In the genomic region with DNA sequence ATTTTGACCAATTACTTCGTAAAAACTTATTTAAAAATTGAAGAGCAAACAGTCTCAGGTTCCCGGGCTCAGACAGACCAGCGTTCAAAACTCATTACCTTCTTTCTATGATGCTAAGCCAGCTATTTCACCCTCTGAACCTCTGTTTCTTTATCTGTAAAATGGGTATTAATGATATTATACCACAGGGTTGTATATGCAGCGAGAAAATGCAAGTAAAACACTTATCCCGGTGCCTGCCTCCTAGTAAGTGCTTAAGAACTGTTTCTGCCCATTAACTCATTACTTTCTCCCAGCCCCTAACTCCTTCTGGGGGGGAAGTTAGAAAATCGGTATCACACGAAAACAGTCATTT, we compare ENCODE assay signal across 9 cellular contexts. TPM values are rescaled to one million over a fixed set of nuclear protein-coding genes. Genes with fewer than 3 reads are reported as not detected.
DNase-seq lines count a peak whose midpoint lies in the region; ATAC-seq and TF ChIP-seq lines count a peak whose summit lies in the region.
"Had no signal": no experiment of that assay in that cellular context is flagged by ENCODE, and none has a peak within 500 bp of the region (broad histone marks: within the 10 kb centered on the region; RNA-seq: fewer than 3 reads in every experiment).

No MANE protein-coding gene starts in this region.

- no peak for ATAC-seq in esophagus mucosa

- TF ChIP-seq POLR2A in sigmoid colon (IDR thresholded peaks at IDR 0.05), result no peak

- H3K79me2 ChIP-seq in SU-DHL-6 (ENCODE audit: insufficient read depth, low read length) (peaks cover 3% of the 10 kb centered on the region; the same call in 1 of the 2 replicates), fibroblast of lung (ENCODE audit: control insufficient read depth, insufficient read depth, low read length) (peaks cover 41% of the 10 kb centered on the region)

- H3K4me3 ChIP-seq in GM12865 (ENCODE audit: low read depth, low read length), result peak overlapping the region; percentile 85
- peak overlapping the region; percentile 67 for H3K4me3 ChIP-seq in SU-DHL-6 (ENCODE audit: insufficient read depth, low read length, poor library complexity, severe bottlenecking)
- H3K4me3 ChIP-seq in fibroblast of lung (replicated peaks in 1 of 4; ENCODE audit: control extremely low read depth in 1 of 4, insufficient read depth in 1 of 4, low read depth in 3 of 4, low read length in 4 of 4), result peak overlapping the region; percentile 5 to 91 (median 35)
- peak overlapping the region; percentile 75 to 99 (median 96) for H3K4me3 ChIP-seq in sigmoid colon

- intact Hi-C loops in sigmoid colon (cut with DNase I), result loop anchor here (2.0 to 10.0 kb wide), 4 partner anchors 20 to 790 kb away; a partner anchor contains a TSS

- H2AFZ ChIP-seq in SU-DHL-6 (ENCODE audit: low read depth, low read length, severe bottlenecking) (peak overlapping the region; percentile 98), fibroblast of lung (ENCODE audit: low read length) (peak overlapping the region; percentile 27)

- no peak overlapping the region for H3K27ac ChIP-seq in SU-DHL-6 (ENCODE audit: low read depth, low read length)
- no peak overlapping the region for H3K27ac ChIP-seq in fibroblast of lung (ENCODE audit: insufficient read depth, low read length)
- H3K27ac ChIP-seq in sigmoid colon, result peak overlapping the region; percentile 81 to 90 (median 87)

- TF ChIP-seq CTCF in GM12865 (IDR thresholded peaks at IDR 0.05; ENCODE audit: insufficient read depth, low read depth, low read length, missing control alignments), result no peak
- no peak for TF ChIP-seq CTCF in SU-DHL-6 (IDR thresholded peaks at IDR 0.05; ENCODE audit: insufficient read depth, low read length, poor library complexity, severe bottlenecking)
- no peak for TF ChIP-seq CTCF in fibroblast of lung (conservative IDR thresholded peaks at IDR 0.05 in 1 of 2, IDR thresholded peaks at IDR 0.05 in 1 of 2; ENCODE audit: low read depth in 1 of 2, low read length in 2 of 2)
- no peak for TF ChIP-seq CTCF in sigmoid colon (IDR thresholded peaks at IDR 0.05)

- no peaks in the 10 kb centered on the region for H3K27me3 ChIP-seq in SU-DHL-6 (ENCODE audit: low read length)
- H3K27me3 ChIP-seq in fibroblast of lung (ENCODE audit: control insufficient read depth, insufficient read depth, low read length), result no peaks in the 10 kb centered on the region
- H3K27me3 ChIP-seq in sigmoid colon, result peaks cover 0 to 4% (median 0%) of the 10 kb centered on the region in 3 donors

- no peaks in the 10 kb centered on the region for H3K9me2 ChIP-seq in SU-DHL-6 (replicated peaks; ENCODE audit: insufficient read depth, low read length)

- 0 out of 2 replicates have a peak, but pooled peaks cover 6% of the 10 kb centered on the region for H3F3A ChIP-seq in SU-DHL-6 (ENCODE audit: insufficient read depth)

- H4K20me1 ChIP-seq in SU-DHL-6 (ENCODE audit: low read depth, low read length), result no peaks in the 10 kb centered on the region
- H4K20me1 ChIP-seq in fibroblast of lung (ENCODE audit: control insufficient read depth, extremely low read depth, insufficient read depth, low read length), result no peaks in the 10 kb centered on the region

- peak overlapping the region; percentile 97 for H3K4me2 ChIP-seq in SU-DHL-6 (ENCODE audit: low read depth, low read length, poor library complexity, severe bottlenecking)
- H3K4me2 ChIP-seq in fibroblast of lung (ENCODE audit: extremely low read depth, insufficient read depth, low read length), result no peak overlapping the region

- no peaks in the 10 kb centered on the region for H3K36me3 ChIP-seq in SU-DHL-6 (ENCODE audit: low read length)
- H3K36me3 ChIP-seq in fibroblast of lung (ENCODE audit: control insufficient read depth, insufficient read depth, low read length), result no peaks in the 10 kb centered on the region
- H3K36me3 ChIP-seq in sigmoid colon, result no peaks in the 10 kb centered on the region

- no peak for TF ChIP-seq EP300 in sigmoid colon (IDR thresholded peaks at IDR 0.05)

- H3K9ac ChIP-seq in SU-DHL-6 (ENCODE audit: low read length), result peak overlapping the region; percentile 65
- H3K9ac ChIP-seq in fibroblast of lung (ENCODE audit: insufficient read depth, low read length), result no peak overlapping the region

- H3K9me3 ChIP-seq in SU-DHL-6 (ENCODE audit: insufficient read depth, low read length), result no peaks in the 10 kb centered on the region
- H3K9me3 ChIP-seq in fibroblast of lung (ENCODE audit: control insufficient read depth, insufficient read depth, low read depth, low read length), result no peaks in the 10 kb centered on the region
- no peaks in the 10 kb centered on the region for H3K9me3 ChIP-seq in sigmoid colon

- 33 to 39% methylated on average over 7 of the region's 7 CpGs for WGBS in sigmoid colon, 2 donors

- H3K4me1 ChIP-seq in fibroblast of lung (ENCODE audit: control insufficient read depth, extremely low read depth, insufficient read depth, low read length) (peaks cover 2% of the 10 kb centered on the region), sigmoid colon (peaks cover 0 to 51% (median 46%) of the 10 kb centered on the region in 4 donors)

- DNase-seq in GM12865 (ENCODE audit: low read depth), result no peak
- no peak for DNase-seq in fibroblast of lung (ENCODE audit: low read depth in 2 of 2)
- no peak for DNase-seq in sigmoid colon
- no peak for DNase-seq in OCI-M2 (lab: John Stamatoyannopoulos, UW; ENCODE audit: unreplicated experiment)
- DNase-seq in inferior parietal cortex (ENCODE audit: extremely low spot score), result no peak
- DNase-seq in NCI-H2196 treated with DMSO at 0.1 percent for 48 hours (lab: John Stamatoyannopoulos, UW; ENCODE audit: unreplicated experiment), result no peak

RNA-seq across cellular contexts. Expression of a gene that starts 0.4 kb away (rescaled TPM):
- total RNA-seq in fibroblast of lung (2.8 and 4.6 TPM in 2 replicates), sigmoid colon (10 to 100 TPM in 2 of 4 donors, 1 to 10 TPM in 2; 6.2 to 27.1 (median 9.3) TPM), esophagus mucosa (40.8 TPM)
- polyA plus RNA-seq in fibroblast of lung (8.4 and 17.7 TPM in 2 replicates), sigmoid colon (10 to 100 TPM; 42.1 to 62.0 (median 45.0) TPM)
- polyA plus RNA-seq in fibroblast of lung (2012), result 16.0 and 33.5 TPM in 2 replicates
- 50.7 and 112 TPM in 2 replicates for polyA minus RNA-seq in fibroblast of lung (ENCODE audit: low replicate concordance)

RNA-seq across cellular contexts. Expression of a gene that starts 41.0 kb away (rescaled TPM):
- total RNA-seq in fibroblast of lung (not detected in 2 replicates), sigmoid colon (not detected), esophagus mucosa (0.32 TPM)
- polyA plus RNA-seq in fibroblast of lung (0.02 TPM in 1 of 2 replicates, not detected in the other), sigmoid colon (not detected)
- polyA plus RNA-seq in fibroblast of lung (2012), result 0.24 TPM in 1 of 2 replicates, not detected in the other
- 0.78 TPM in 1 of 2 replicates, not detected in the other for polyA minus RNA-seq in fibroblast of lung (ENCODE audit: low replicate concordance)
- total RNA-seq: RPMI7951 had no signal

Comparison
In these comparisons a context has a peak if more than half of its experiments do, and no peak if none do; other contexts are left out.
1. H3K4me3 ChIP-seq: peak in every context shown above with its lines; median percentile 96 in sigmoid colon; 85 in GM12865; 67 in SU-DHL-6; 35 in fibroblast of lung.
2. H3K27ac ChIP-seq: peak in sigmoid colon (4 of 4); none in SU-DHL-6 (single experiment) and fibroblast of lung (single experiment).